ENCODE assay signal across 6 cellular contexts in genomic region chr14:55720796-55721195, GRCh38.
"Had no signal": no experiment of that assay in that cellular context is flagged by ENCODE, and none has a peak within 500 bp of the region (broad histone marks: within the 10 kb centered on the region; RNA-seq: fewer than 3 reads in every experiment).

No MANE protein-coding gene starts in this region.

- H3K27ac ChIP-seq: HL-60 had no signal

- H3K27me3 Mint-ChIP-seq: IgD-negative memory B cell had no signal

- DNase-seq: H9 had no signal

- H3K27ac Mint-ChIP-seq: GM23338, H9, HFFc6, IgD-negative memory B cell had no signal

- H3K4me3 ChIP-seq: GM23338 had no signal

- H3K4me2 ChIP-seq: GM23338 had no signal

- H3K4me1 Mint-ChIP-seq: H9 had no signal

- ATAC-seq: GM23338, HepG2 had no signal

- H2AFZ ChIP-seq: GM23338 had no signal

- H3K9me3 Mint-ChIP-seq: GM23338, H9, HFFc6, IgD-negative memory B cell had no signal

- H3K4me3 Mint-ChIP-seq: GM23338, H9, HFFc6, IgD-negative memory B cell had no signal
